9 cellular contexts compared by ENCODE assay signal in genomic region chr1:54051936-54052469, GRCh38. TPM values are rescaled to one million over a fixed set of nuclear protein-coding genes. Genes with fewer than 3 reads are reported as not detected.
DNase-seq lines count a peak whose midpoint lies in the region; ATAC-seq, FAIRE-seq and TF ChIP-seq lines count a peak whose summit lies in the region.
"Had no signal": no experiment of that assay in that cellular context is flagged by ENCODE, and none has a peak within 500 bp of the region (broad histone marks: within the 10 kb centered on the region; RNA-seq: fewer than 3 reads in every experiment).

No MANE protein-coding gene starts in this region.

- H3K9ac ChIP-seq in astrocyte (ENCODE audit: low read length) (peak overlapping the region; percentile 96), liver (ENCODE audit: low read depth in 1 of 2, low read length in 2 of 2) (peak overlapping the region; percentile 72 to 89)

- H3K36me3 ChIP-seq in heart right ventricle (peaks cover 0 to 3% (median 0%) of the 10 kb centered on the region in 9 donors), astrocyte (ENCODE audit: insufficient read depth, low read length) (no peaks in the 10 kb centered on the region), liver (ENCODE audit: control insufficient read depth in 4 of 4, insufficient read depth in 3 of 4, low read depth in 1 of 4, low read length in 3 of 4) (no peaks in the 10 kb centered on the region)

- no peak overlapping the region for H3K27ac Mint-ChIP-seq in astrocyte (ENCODE audit: unreplicated experiment)
- no peak overlapping the region for H3K27ac Mint-ChIP-seq in activated T-helper 1 cell treated with anti-CD3 and anti-CD28 coated beads, Interleukin-12 subunit alpha, Interleukin-12 subunit beta, Interleukin-2, Interleukin-4 antibody, amounts not matched to agents 30 ng/mL and 10 ng/mL and 1 ng/mL, durations not matched to agents 14 hours and 24 hours and 36 hours
- no peak overlapping the region for H3K27ac Mint-ChIP-seq in activated CD8-positive, alpha-beta T cell treated with anti-CD3 and anti-CD28 coated beads, Interleukin-2, amount 10 ng/mL, durations not matched to agents 7 days and 5 days

- H3K4me3 Mint-ChIP-seq in astrocyte (ENCODE audit: unreplicated experiment): no peak overlapping the region
- H3K4me3 Mint-ChIP-seq in activated T-helper 1 cell treated with anti-CD3 and anti-CD28 coated beads, Interleukin-12 subunit alpha, Interleukin-12 subunit beta, Interleukin-2, Interleukin-4 antibody, amounts not matched to agents 30 ng/mL and 10 ng/mL and 1 ng/mL, durations not matched to agents 14 hours and 24 hours and 36 hours: no peak overlapping the region
- H3K4me3 Mint-ChIP-seq in activated CD8-positive, alpha-beta T cell treated with anti-CD3 and anti-CD28 coated beads, Interleukin-2, amount 10 ng/mL, durations not matched to agents 7 days and 5 days: no peak overlapping the region

- H3K36me3 Mint-ChIP-seq in astrocyte (ENCODE audit: low read depth, unreplicated experiment): no peaks in the 10 kb centered on the region
- peaks cover 6% of the 10 kb centered on the region for H3K36me3 Mint-ChIP-seq in activated T-helper 1 cell treated with anti-CD3 and anti-CD28 coated beads, Interleukin-12 subunit alpha, Interleukin-12 subunit beta, Interleukin-2, Interleukin-4 antibody, amounts not matched to agents 30 ng/mL and 10 ng/mL and 1 ng/mL, durations not matched to agents 14 hours and 24 hours and 36 hours (ENCODE audit: low read depth)
- H3K36me3 Mint-ChIP-seq in activated CD8-positive, alpha-beta T cell treated with anti-CD3 and anti-CD28 coated beads, Interleukin-2, amount 10 ng/mL, durations not matched to agents 7 days and 5 days (ENCODE audit: low read depth): peaks cover 23% of the 10 kb centered on the region

- H3K27me3 Mint-ChIP-seq in astrocyte (ENCODE audit: low read depth, unreplicated experiment): no peaks in the 10 kb centered on the region
- H3K27me3 Mint-ChIP-seq in activated T-helper 1 cell treated with anti-CD3 and anti-CD28 coated beads, Interleukin-12 subunit alpha, Interleukin-12 subunit beta, Interleukin-2, Interleukin-4 antibody, amounts not matched to agents 30 ng/mL and 10 ng/mL and 1 ng/mL, durations not matched to agents 14 hours and 24 hours and 36 hours (ENCODE audit: insufficient read depth): no peaks in the 10 kb centered on the region
- H3K27me3 Mint-ChIP-seq in activated CD8-positive, alpha-beta T cell treated with anti-CD3 and anti-CD28 coated beads, Interleukin-2, amount 10 ng/mL, durations not matched to agents 7 days and 5 days (ENCODE audit: low read depth): no peaks in the 10 kb centered on the region

- peak overlapping the region; percentile 90 for H2AFZ ChIP-seq in astrocyte (ENCODE audit: low read depth, low read length)

- no peaks in the 10 kb centered on the region for H3K9me3 ChIP-seq in heart right ventricle
- H3K9me3 ChIP-seq in astrocyte (ENCODE audit: insufficient read depth, low read depth, low read length): no peaks in the 10 kb centered on the region
- H3K9me3 ChIP-seq in liver (ENCODE audit: control insufficient read depth in 4 of 4, low read length in 3 of 4): no peaks in the 10 kb centered on the region

- WGBS in heart right ventricle, 2 donors: 4% methylated on average over 9 of the region's 9 CpGs
- 4% methylated on average over 9 of the region's 9 CpGs for WGBS in liver

- H3K4me3 ChIP-seq in heart right ventricle: peak overlapping the region; percentile 78 to 93 (median 85)
- peak overlapping the region; percentile 97 for H3K4me3 ChIP-seq in astrocyte (ENCODE audit: insufficient read depth, low read depth, low read length)
- peak overlapping the region; percentile 80 to 99 (median 81) for H3K4me3 ChIP-seq in liver (ENCODE audit: low read depth in 1 of 3, low read length in 3 of 3)

- peaks cover 58% of the 10 kb centered on the region for H3K79me2 ChIP-seq in astrocyte (ENCODE audit: insufficient read depth, low read length)

- H3K9me3 Mint-ChIP-seq in astrocyte (ENCODE audit: unreplicated experiment): no peaks in the 10 kb centered on the region
- no peaks in the 10 kb centered on the region for H3K9me3 Mint-ChIP-seq in activated T-helper 1 cell treated with anti-CD3 and anti-CD28 coated beads, Interleukin-12 subunit alpha, Interleukin-12 subunit beta, Interleukin-2, Interleukin-4 antibody, amounts not matched to agents 30 ng/mL and 10 ng/mL and 1 ng/mL, durations not matched to agents 14 hours and 24 hours and 36 hours
- no peaks in the 10 kb centered on the region for H3K9me3 Mint-ChIP-seq in activated CD8-positive, alpha-beta T cell treated with anti-CD3 and anti-CD28 coated beads, Interleukin-2, amount 10 ng/mL, durations not matched to agents 7 days and 5 days (ENCODE audit: insufficient read depth)

- TF ChIP-seq CTCF in heart right ventricle (IDR thresholded peaks at IDR 0.05): no peak
- TF ChIP-seq CTCF in astrocyte (IDR thresholded peaks at IDR 0.05; ENCODE audit: insufficient read depth, low read depth, low read length): no peak
- no peak for TF ChIP-seq CTCF in liver (IDR thresholded peaks at IDR 0.05; ENCODE audit: low read depth, low read length, missing input control)

- peaks cover 19% of the 10 kb centered on the region for H4K20me1 ChIP-seq in astrocyte (ENCODE audit: insufficient read depth, low read length)

- intact Hi-C loops in heart right ventricle (cut with DNase I) (loop anchor here in 4 of 10 donors (5.0 to 10.0 kb wide), 7 partner anchors 105 to 663 kb away; partner anchors contain the start of genes IFT25 (in 2 of the 4), LRRC42 (in 2 of the 4), SSBP3 (in 1 of the 4) and TTC4 (in 1 of the 4)), Right ventricle myocardium superior (cut with DNase I) (no loop called here)
- intact Hi-C loops in activated T-helper 1 cell treated with anti-CD3 and anti-CD28 coated beads, Interleukin-12 subunit alpha, Interleukin-12 subunit beta, Interleukin-2, Interleukin-4 antibody, amounts not matched to agents 30 ng/mL and 10 ng/mL and 1 ng/mL, durations not matched to agents 14 hours and 24 hours and 36 hours (cut with micrococcal nuclease): loop anchor here (1.0 to 5.0 kb wide), 5 partner anchors 163 to 1995 kb away; partner anchors contain the start of genes BTF3L4, TXNDC12 and YIPF1

- peaks cover 13% of the 10 kb centered on the region for H3K4me1 Mint-ChIP-seq in astrocyte (ENCODE audit: low read depth, unreplicated experiment)
- H3K4me1 Mint-ChIP-seq in activated T-helper 1 cell treated with anti-CD3 and anti-CD28 coated beads, Interleukin-12 subunit alpha, Interleukin-12 subunit beta, Interleukin-2, Interleukin-4 antibody, amounts not matched to agents 30 ng/mL and 10 ng/mL and 1 ng/mL, durations not matched to agents 14 hours and 24 hours and 36 hours (ENCODE audit: low read depth): peaks cover 18% of the 10 kb centered on the region
- H3K4me1 Mint-ChIP-seq in activated CD8-positive, alpha-beta T cell treated with anti-CD3 and anti-CD28 coated beads, Interleukin-2, amount 10 ng/mL, durations not matched to agents 7 days and 5 days (ENCODE audit: low read depth): peaks cover 33% of the 10 kb centered on the region

- POLR2A ChIA-PET in activated CD8-positive, alpha-beta T cell treated with anti-CD3 and anti-CD28 coated beads, Interleukin-2, amount 10 ng/mL, durations not matched to agents 7 days and 5 days (lab: Charles Lee): interaction anchor here (1.0 to 2.9 kb wide), 4 partner anchors 10 to 147 kb away, joined by 3 to 14 read pairs (median 8); partner anchors contain the start of genes IFT25 and LRRC42

- CTCF ChIA-PET in activated CD8-positive, alpha-beta T cell treated with anti-CD3 and anti-CD28 coated beads, Interleukin-2, amount 10 ng/mL, durations not matched to agents 7 days and 5 days (lab: Charles Lee): interaction anchor here (0.7 to 2.2 kb wide), 8 partner anchors 9 to 437 kb away, joined by 3 to 8 read pairs (median 4); partner anchors contain the start of genes IFT25 and LRRC42

- peak overlapping the region in 9 of 10 donors; percentile 85 to 98 (median 95) for H3K27ac ChIP-seq in heart right ventricle
- H3K27ac ChIP-seq in astrocyte (ENCODE audit: low read depth, low read length): peak overlapping the region; percentile 90
- peak overlapping the region; percentile 76 to 88 for H3K27ac ChIP-seq in liver (ENCODE audit: low read depth in 1 of 2, low read length in 2 of 2)

- H3K27me3 ChIP-seq in heart right ventricle: no peaks in the 10 kb centered on the region
- no peaks in the 10 kb centered on the region for H3K27me3 ChIP-seq in astrocyte (ENCODE audit: insufficient read depth, low read length)
- H3K27me3 ChIP-seq in liver (ENCODE audit: control insufficient read depth in 4 of 4, insufficient read depth in 4 of 4, low read length in 3 of 4): no peaks in the 10 kb centered on the region

- ATAC-seq in heart right ventricle (peak in 4 of 8 donors; percentile 13 to 32 (median 22)), Right ventricle myocardium superior (ENCODE audit: poor library complexity) (no peak)
- no peak for ATAC-seq in activated CD8-positive, alpha-beta T cell treated with anti-CD3 and anti-CD28 coated beads, Interleukin-2, amount 10 ng/mL, durations not matched to agents 7 days and 5 days

- no peak for DNase-seq in heart right ventricle
- DNase-seq in Right ventricle myocardium superior: no peak
- DNase-seq in astrocyte (ENCODE audit: low read depth): peak; percentile 81
- DNase-seq in activated T-helper 1 cell treated with anti-CD3 and anti-CD28 coated beads, Interleukin-12 subunit alpha, Interleukin-12 subunit beta, Interleukin-2, Interleukin-4 antibody, amounts not matched to agents 30 ng/mL and 10 ng/mL and 1 ng/mL, durations not matched to agents 14 hours and 24 hours and 36 hours (ENCODE audit: low spot score): no peak
- DNase-seq in activated CD8-positive, alpha-beta T cell treated with anti-CD3 and anti-CD28 coated beads, Interleukin-2, amount 10 ng/mL, durations not matched to agents 7 days and 5 days: no peak
- DNase-seq in NCI-H226: no peak
- no peak for DNase-seq in activated gamma-delta T cell treated with Interleukin-2 at 50 U/mL for 16 hours

- no peak for TF ChIP-seq RAD21 in liver (IDR thresholded peaks at IDR 0.05)

- no peak for FAIRE-seq in astrocyte (lab: Jason Lieb, UNC)
- FAIRE-seq: TTC549 had no signal

- H3K4me1 ChIP-seq in heart right ventricle: peaks cover 9 to 67% (median 60%) of the 10 kb centered on the region in 9 donors
- peaks cover 21% of the 10 kb centered on the region for H3K4me1 ChIP-seq in astrocyte (ENCODE audit: insufficient read depth, low read length)
- H3K4me1 ChIP-seq in liver (ENCODE audit: control insufficient read depth in 4 of 4, insufficient read depth in 4 of 4, low read length in 3 of 4): peaks cover 4 to 31% (median 26%) of the 10 kb centered on the region in 4 donors

- H3K4me2 ChIP-seq in astrocyte (ENCODE audit: low read length): peak overlapping the region; percentile 98

RNA-seq across cellular contexts. Expression of gene TMEM59, which starts 1.0 kb away (rescaled TPM):
- total RNA-seq in heart right ventricle: 100 to 1,000 TPM; 285 to 474 (median 345) TPM
- polyA plus RNA-seq in heart right ventricle: 100 to 1,000 TPM in 1 of 2 donors, 10 to 100 TPM in 1; 98.2 to 231 TPM
- total RNA-seq in Right ventricle myocardium superior: 310 TPM
- 315 and 386 TPM in 2 replicates for total RNA-seq in astrocyte
- 100 to 1,000 TPM; 255 to 261 TPM for total RNA-seq in liver
- 100 to 1,000 TPM; 298 to 436 TPM for polyA plus RNA-seq in liver
- 119 and 133 TPM in 2 replicates for total RNA-seq in activated T-helper 1 cell treated with anti-CD3 and anti-CD28 coated beads, Interleukin-12 subunit alpha, Interleukin-12 subunit beta, Interleukin-2, Interleukin-4 antibody, amounts not matched to agents 30 ng/mL and 10 ng/mL and 1 ng/mL, durations not matched to agents 14 hours and 24 hours and 36 hours
- total RNA-seq in activated CD8-positive, alpha-beta T cell treated with anti-CD3 and anti-CD28 coated beads, Interleukin-2, amount 10 ng/mL, durations not matched to agents 7 days and 5 days: 100 to 1,000 TPM; 154 to 156 TPM

RNA-seq across cellular contexts. Expression of gene TCEANC2, which starts 1.4 kb away (rescaled TPM):
- 1 to 10 TPM; 2.3 to 5.9 (median 4.1) TPM for total RNA-seq in heart right ventricle
- 1 to 10 TPM; 1.4 to 2.6 TPM for polyA plus RNA-seq in heart right ventricle
- total RNA-seq in Right ventricle myocardium superior: 5.3 TPM
- total RNA-seq in astrocyte: 3.7 and 4.6 TPM in 2 replicates
- 1 to 10 TPM; 1.9 to 2.1 TPM for total RNA-seq in liver
- polyA plus RNA-seq in liver: 1 to 10 TPM in 1 of 2 donors, under 1 TPM in 1; 0.89 to 1.6 TPM
- total RNA-seq in activated T-helper 1 cell treated with anti-CD3 and anti-CD28 coated beads, Interleukin-12 subunit alpha, Interleukin-12 subunit beta, Interleukin-2, Interleukin-4 antibody, amounts not matched to agents 30 ng/mL and 10 ng/mL and 1 ng/mL, durations not matched to agents 14 hours and 24 hours and 36 hours: 11.8 and 12.0 TPM in 2 replicates
- total RNA-seq in activated CD8-positive, alpha-beta T cell treated with anti-CD3 and anti-CD28 coated beads, Interleukin-2, amount 10 ng/mL, durations not matched to agents 7 days and 5 days: 10 to 100 TPM; 11.6 to 12.0 TPM

RNA-seq across cellular contexts. Expression of gene LDLRAD1, which starts 34.0 kb away (rescaled TPM):
- total RNA-seq in heart right ventricle: not detected
- not detected for polyA plus RNA-seq in heart right ventricle
- total RNA-seq in Right ventricle myocardium superior: not detected
- total RNA-seq in astrocyte: not detected in 2 replicates
- not detected for total RNA-seq in liver
- polyA plus RNA-seq in liver: not detected
- total RNA-seq in activated T-helper 1 cell treated with anti-CD3 and anti-CD28 coated beads, Interleukin-12 subunit alpha, Interleukin-12 subunit beta, Interleukin-2, Interleukin-4 antibody, amounts not matched to agents 30 ng/mL and 10 ng/mL and 1 ng/mL, durations not matched to agents 14 hours and 24 hours and 36 hours: not detected in 2 replicates
- not detected for total RNA-seq in activated CD8-positive, alpha-beta T cell treated with anti-CD3 and anti-CD28 coated beads, Interleukin-2, amount 10 ng/mL, durations not matched to agents 7 days and 5 days
